1 cellular context compared by ENCODE assay signal in genomic region chr11:66545701-66546367, GRCh38.
TF ChIP-seq lines count a peak whose summit lies in the region.

A gene with protein sequence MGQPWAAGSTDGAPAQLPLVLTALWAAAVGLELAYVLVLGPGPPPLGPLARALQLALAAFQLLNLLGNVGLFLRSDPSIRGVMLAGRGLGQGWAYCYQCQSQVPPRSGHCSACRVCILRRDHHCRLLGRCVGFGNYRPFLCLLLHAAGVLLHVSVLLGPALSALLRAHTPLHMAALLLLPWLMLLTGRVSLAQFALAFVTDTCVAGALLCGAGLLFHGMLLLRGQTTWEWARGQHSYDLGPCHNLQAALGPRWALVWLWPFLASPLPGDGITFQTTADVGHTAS (minus strand): TSS chr11:66546048. CDS start chr11:66546003, 45 bp downstream.

TF ChIP-seq in GM12878, 131 proteins besides CTCF, POLR2A, EP300 and RAD21 (continued from another document and continues in another):
- TF ChIP-seq EGR1 (IDR thresholded peaks at IDR 0.05; ENCODE audit: borderline replicate concordance in 1 of 2, low read depth in 2 of 2, low read length in 2 of 2) (peak in 1 of 2 experiments; percentile 45; a peak in 1 of 3 replicates), JUND (IDR thresholded peaks at IDR 0.05; ENCODE audit: low read depth, low read length) (no peak), ZNF384 (IDR thresholded peaks at IDR 0.05; ENCODE audit: borderline replicate concordance, low read depth, low read length) (no peak), NKRF (conservative IDR thresholded peaks at IDR 0.05) (peak; percentile 96), BHLHE40 (IDR thresholded peaks at IDR 0.05; ENCODE audit: borderline replicate concordance in 1 of 2, low read depth in 2 of 2, low read length in 1 of 2) (peak in 1 of 2 experiments; percentile 51; a peak in 2 of 4 replicates), ZNF687 (IDR thresholded peaks at IDR 0.05) (peak; percentile 29; the same call in 1 of the 2 replicates), DPF2 (IDR thresholded peaks at IDR 0.05) (peak; percentile 88), JUNB (IDR thresholded peaks at IDR 0.05) (no peak), GABPA (IDR thresholded peaks at IDR 0.05; ENCODE audit: low read depth) (no peak), ESRRA (IDR thresholded peaks at IDR 0.05; ENCODE audit: low read length) (no peak), NR2F1 (conservative IDR thresholded peaks at IDR 0.05) (no peak), WRNIP1 (IDR thresholded peaks at IDR 0.05; ENCODE audit: borderline replicate concordance, low read depth, low read length) (no peak), IKZF2 (IDR thresholded peaks at IDR 0.05) (peak; percentile 37 to 44; a peak in 2 of 4 replicates), ZNF24 (IDR thresholded peaks at IDR 0.05) (no peak), HCFC1 (IDR thresholded peaks at IDR 0.05; ENCODE audit: low read length) (peak; percentile 39; the same call in 1 of the 2 replicates), SKIL (IDR thresholded peaks at IDR 0.05; ENCODE audit: low read depth, poor library complexity, severe bottlenecking) (no peak), MTA3 (IDR thresholded peaks at IDR 0.05; ENCODE audit: borderline replicate concordance, low read length) (no peak), ZNF274 (IDR thresholded peaks at IDR 0.05; ENCODE audit: insufficient read depth, insufficient read length) (no peak), IRF4 (IDR thresholded peaks at IDR 0.05; ENCODE audit: low read depth, low read length) (no peak), FOXM1 (IDR thresholded peaks at IDR 0.05; ENCODE audit: low read depth, low read length) (no peak), BACH1 (IDR thresholded peaks at IDR 0.05; ENCODE audit: borderline replicate concordance) (0 out of 2 replicates have a peak, but pooled peaks have one; percentile 49), CBX3 (IDR thresholded peaks at IDR 0.05; ENCODE audit: borderline replicate concordance, low read depth) (no peak), SIN3A (IDR thresholded peaks at IDR 0.05; ENCODE audit: low read depth, low read length) (peak; percentile 39; the same call in 1 of the 2 replicates), NR2C2 (IDR thresholded peaks at IDR 0.05; ENCODE audit: borderline replicate concordance, control insufficient read depth, insufficient read length, low read depth) (no peak), BRCA1 (IDR thresholded peaks at IDR 0.05; ENCODE audit: low read depth, low read length) (no peak), ZBTB33 (IDR thresholded peaks at IDR 0.05) (no peak), POU2F2 (IDR thresholded peaks at IDR 0.05; ENCODE audit: borderline replicate concordance, low read depth, low read length) (no peak), CHD2 (IDR thresholded peaks at IDR 0.05; ENCODE audit: borderline replicate concordance, low read depth, low read length) (peak; percentile 85), MEF2A (IDR thresholded peaks at IDR 0.05; ENCODE audit: insufficient read depth, low read depth, low read length) (no peak), ZNF207 (IDR thresholded peaks at IDR 0.05; ENCODE audit: borderline replicate concordance) (peak; percentile 88), ZNF217 (IDR thresholded peaks at IDR 0.05) (no peak), SMARCA5 (IDR thresholded peaks at IDR 0.05) (0 out of 2 replicates have a peak, but pooled peaks have one; percentile 47), CBX5 (IDR thresholded peaks at IDR 0.05; ENCODE audit: low read depth) (no peak), RFX5 (IDR thresholded peaks at IDR 0.05; ENCODE audit: low read depth, low read length) (no peak), YY1 (IDR thresholded peaks at IDR 0.05; ENCODE audit: low read depth, low read length) (peak; percentile 24; the same call in 1 of the 2 replicates), BCL11A (IDR thresholded peaks at IDR 0.05; ENCODE audit: low read depth, low read length) (no peak), RB1 (IDR thresholded peaks at IDR 0.05; ENCODE audit: borderline replicate concordance) (peak; percentile 66; the same call in 1 of the 2 replicates), CREB1 (IDR thresholded peaks at IDR 0.05; ENCODE audit: low read depth) (peak; percentile 73; the same call in 1 of the 2 replicates), ZBTB4 (CRISPR knock-in tag; IDR thresholded peaks at IDR 0.05) (no peak), SREBF1 (IDR thresholded peaks at IDR 0.05; ENCODE audit: low read length) (no peak)
- TF ChIP-seq, protein P1, sequence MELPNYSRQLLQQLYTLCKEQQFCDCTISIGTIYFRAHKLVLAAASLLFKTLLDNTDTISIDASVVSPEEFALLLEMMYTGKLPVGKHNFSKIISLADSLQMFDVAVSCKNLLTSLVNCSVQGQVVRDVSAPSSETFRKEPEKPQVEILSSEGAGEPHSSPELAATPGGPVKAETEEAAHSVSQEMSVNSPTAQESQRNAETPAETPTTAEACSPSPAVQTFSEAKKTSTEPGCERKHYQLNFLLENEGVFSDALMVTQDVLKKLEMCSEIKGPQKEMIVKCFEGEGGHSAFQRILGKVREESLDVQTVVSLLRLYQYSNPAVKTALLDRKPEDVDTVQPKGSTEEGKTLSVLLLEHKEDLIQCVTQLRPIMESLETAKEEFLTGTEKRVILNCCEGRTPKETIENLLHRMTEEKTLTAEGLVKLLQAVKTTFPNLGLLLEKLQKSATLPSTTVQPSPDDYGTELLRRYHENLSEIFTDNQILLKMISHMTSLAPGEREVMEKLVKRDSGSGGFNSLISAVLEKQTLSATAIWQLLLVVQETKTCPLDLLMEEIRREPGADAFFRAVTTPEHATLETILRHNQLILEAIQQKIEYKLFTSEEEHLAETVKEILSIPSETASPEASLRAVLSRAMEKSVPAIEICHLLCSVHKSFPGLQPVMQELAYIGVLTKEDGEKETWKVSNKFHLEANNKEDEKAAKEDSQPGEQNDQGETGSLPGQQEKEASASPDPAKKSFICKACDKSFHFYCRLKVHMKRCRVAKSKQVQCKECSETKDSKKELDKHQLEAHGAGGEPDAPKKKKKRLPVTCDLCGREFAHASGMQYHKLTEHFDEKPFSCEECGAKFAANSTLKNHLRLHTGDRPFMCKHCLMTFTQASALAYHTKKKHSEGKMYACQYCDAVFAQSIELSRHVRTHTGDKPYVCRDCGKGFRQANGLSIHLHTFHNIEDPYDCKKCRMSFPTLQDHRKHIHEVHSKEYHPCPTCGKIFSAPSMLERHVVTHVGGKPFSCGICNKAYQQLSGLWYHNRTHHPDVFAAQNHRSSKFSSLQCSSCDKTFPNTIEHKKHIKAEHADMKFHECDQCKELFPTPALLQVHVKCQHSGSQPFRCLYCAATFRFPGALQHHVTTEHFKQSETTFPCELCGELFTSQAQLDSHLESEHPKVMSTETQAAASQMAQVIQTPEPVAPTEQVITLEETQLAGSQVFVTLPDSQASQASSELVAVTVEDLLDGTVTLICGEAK (IDR thresholded peaks at IDR 0.05; ENCODE audit: borderline replicate concordance), result no peak
